ENCODE assay signal across 9 cellular contexts in genomic region chr5:138408023-138408422, GRCh38. TPM values are rescaled to one million over a fixed set of nuclear protein-coding genes. Genes with fewer than 3 reads are reported as not detected.
DNase-seq lines count a peak whose midpoint lies in the region; ATAC-seq and FAIRE-seq lines count a peak whose summit lies in the region.
"Had no signal": no experiment of that assay in that cellular context is flagged by ENCODE, and none has a peak within 500 bp of the region (broad histone marks: within the 10 kb centered on the region; RNA-seq: fewer than 3 reads in every experiment).

No MANE protein-coding gene starts in this region.

- no peak overlapping the region for H3K56ac ChIP-seq in mesendoderm (ENCODE audit: low read length)

- no peak overlapping the region for H4K8ac ChIP-seq in mesendoderm (ENCODE audit: low read depth, low read length)

- H3K4me1 ChIP-seq in mesendoderm (ENCODE audit: control insufficient read depth, low read depth, low read length), result no peaks in the 10 kb centered on the region
- no peaks in the 10 kb centered on the region for H3K4me1 ChIP-seq in Karpas-422 (ENCODE audit: low read length)

- no CpG with 5 or more reads among the region's 5 CpGs for WGBS in mesendoderm (ENCODE audit: extremely low coverage, insufficient coverage, low lambda C conversion rate)

- no peak overlapping the region for H2BK120ac ChIP-seq in mesendoderm (ENCODE audit: low read depth, low read length)

- H3K18ac ChIP-seq in mesendoderm (ENCODE audit: low read length), result no peak overlapping the region

- no peaks in the 10 kb centered on the region for H3K79me1 ChIP-seq in mesendoderm (ENCODE audit: low read length)

- no peak overlapping the region for H2AFZ ChIP-seq in Karpas-422 (ENCODE audit: low read length)

- H3K36me3 ChIP-seq in mesendoderm (ENCODE audit: control insufficient read depth, insufficient read depth, low read length) (peaks cover 3% of the 10 kb centered on the region), Karpas-422 (ENCODE audit: insufficient read depth, low read length) (peaks cover 15% of the 10 kb centered on the region; the same call in 1 of the 2 replicates)

- H2AK5ac ChIP-seq in mesendoderm (ENCODE audit: low read length), result no peak overlapping the region

- no peak overlapping the region for H2BK5ac ChIP-seq in mesendoderm (ENCODE audit: low read length)

- H3K4me2 ChIP-seq in mesendoderm (ENCODE audit: low read length) (no peak overlapping the region), Karpas-422 (ENCODE audit: low read depth, low read length, poor library complexity, severe bottlenecking) (no peak overlapping the region)

- FAIRE-seq in GM18507 (lab: Jason Lieb, UNC), result peak; percentile 33

- H3K27me3 ChIP-seq in mesendoderm (ENCODE audit: insufficient read depth, low read length, poor library complexity) (no peaks in the 10 kb centered on the region), Karpas-422 (ENCODE audit: low read length) (no peaks in the 10 kb centered on the region)

- H3K79me2 ChIP-seq in mesendoderm (ENCODE audit: control insufficient read depth, insufficient read depth, low read length) (no peaks in the 10 kb centered on the region), Karpas-422 (ENCODE audit: low read length) (no peaks in the 10 kb centered on the region)

- H4K5ac ChIP-seq in mesendoderm (ENCODE audit: low read length), result no peak overlapping the region

- no peak overlapping the region for H2BK15ac ChIP-seq in mesendoderm (replicated peaks; ENCODE audit: low read depth)

- H4K20me1 ChIP-seq in Karpas-422 (ENCODE audit: insufficient read depth, low read depth, low read length), result no peaks in the 10 kb centered on the region

- H3K9ac ChIP-seq in mesendoderm (ENCODE audit: low read length), result no peak overlapping the region
- H3K9ac ChIP-seq in Karpas-422 (ENCODE audit: low read length), result no peak overlapping the region

- H3K23ac ChIP-seq in mesendoderm (ENCODE audit: low read length), result no peak overlapping the region

- H3K4me3 ChIP-seq in mesendoderm (ENCODE audit: low read length) (no peak overlapping the region), Karpas-422 (ENCODE audit: low read length) (no peak overlapping the region)

- peak; percentile 77 for ATAC-seq in HG02571 (IDR thresholded peaks at IDR 0.05; ENCODE audit: unreplicated experiment)

- H3K4ac ChIP-seq in mesendoderm (ENCODE audit: low read depth, low read length), result no peak overlapping the region

- no peaks in the 10 kb centered on the region for H3K9me3 ChIP-seq in Karpas-422 (ENCODE audit: low read length)

- no peaks in the 10 kb centered on the region for H3K9me2 ChIP-seq in Karpas-422 (replicated peaks; ENCODE audit: insufficient read depth, low read length)

- H3K27ac ChIP-seq in mesendoderm (ENCODE audit: low read depth, low read length), result no peak overlapping the region
- no peak overlapping the region for H3K27ac ChIP-seq in Karpas-422 (ENCODE audit: low read length)

- DNase-seq in GM18507 (ENCODE audit: extremely low spot score, insufficient read length, low read depth), result no peak
- peak; percentile 90 for DNase-seq in NCI-H82 treated with DMSO at 0.1 percent for 48 hours (lab: John Stamatoyannopoulos, UW; ENCODE audit: unreplicated experiment)
- peak; percentile 7 for DNase-seq in mesendoderm
- no peak for DNase-seq in NOMO-1 treated with dmso at 0.1 percent for 144 hours (lab: John Stamatoyannopoulos, UW; ENCODE audit: unreplicated experiment)
- no peak for DNase-seq in T-helper 9 cell
- DNase-seq in Karpas-422, result no peak
- no peak for DNase-seq in DMS153 (lab: John Stamatoyannopoulos, UW)

RNA-seq across cellular contexts. Expression of gene REEP2, which starts 30.8 kb away (rescaled TPM):
- polyA plus RNA-seq in mesendoderm (2013, experiment 1 of 2), result 8.2 TPM
- 8.7 TPM for polyA plus RNA-seq in mesendoderm (2013, experiment 2 of 2)
- 1.8 and 3.1 TPM in 2 replicates for total RNA-seq in Karpas-422 (2014; rRNA removed; shearing (Covaris generic); ENCODE audit: low replicate concordance)
- total RNA-seq: mononuclear cell had no signal

RNA-seq across cellular contexts. Expression of gene KDM3B, which starts 55.5 kb away (rescaled TPM):
- 28.6 TPM for polyA plus RNA-seq in mesendoderm (2013, experiment 1 of 2)
- polyA plus RNA-seq in mesendoderm (2013, experiment 2 of 2), result 27.5 TPM
- 44.9 and 56.3 TPM in 2 replicates for total RNA-seq in Karpas-422 (2014; rRNA removed; shearing (Covaris generic); ENCODE audit: low replicate concordance)

RNA-seq across cellular contexts. Expression of gene EGR1, which starts 57.3 kb away (rescaled TPM):
- 16.0 TPM for polyA plus RNA-seq in mesendoderm (2013, experiment 1 of 2)
- 14.8 TPM for polyA plus RNA-seq in mesendoderm (2013, experiment 2 of 2)
- 0.61 and 1.7 TPM in 2 replicates for total RNA-seq in Karpas-422 (2014; rRNA removed; shearing (Covaris generic); ENCODE audit: low replicate concordance)

Comparison
In these comparisons a context has a peak if more than half of its experiments do, and no peak if none do; other contexts are left out.
1. DNase-seq: peak in NCI-H82 treated with DMSO at 0.1 percent for 48 hours (single experiment) and mesendoderm (single experiment); none in GM18507 (single experiment), NOMO-1 treated with dmso at 0.1 percent for 144 hours (single experiment), T-helper 9 cell (single experiment), Karpas-422 (single experiment) and DMS153 (single experiment).